In genomic region chr12:9361879-9362326, GRCh38 we compare ENCODE assay signal across 23 cellular contexts.
DNase-seq lines count a peak whose midpoint lies in the region; ATAC-seq, FAIRE-seq and TF ChIP-seq lines count a peak whose summit lies in the region.
"Had no signal": no experiment of that assay in that cellular context is flagged by ENCODE, and none has a peak within 500 bp of the region (broad histone marks: within the 10 kb centered on the region; RNA-seq: fewer than 3 reads in every experiment).

No MANE protein-coding gene starts in this region.

- TF ChIP-seq CTCF in GM12865 (IDR thresholded peaks at IDR 0.05; ENCODE audit: insufficient read depth, low read depth, low read length, missing control alignments) (no peak), H9 (conservative IDR thresholded peaks at IDR 0.05) (no peak), GM12878 (IDR thresholded peaks at IDR 0.05 in 2 of 3, conservative IDR thresholded peaks at IDR 0.05 in 1 of 3; ENCODE audit: control insufficient read depth in 2 of 3, extremely low read depth in 1 of 3, insufficient read depth in 1 of 3, low read depth in 3 of 3, low read length in 3 of 3) (no peak), sigmoid colon (IDR thresholded peaks at IDR 0.05) (no peak)

- WGBS in H9 (ENCODE audit: extremely low coverage, insufficient read length, low lambda C conversion rate) = no CpG with 5 or more reads among the region's 12 CpGs
- WGBS in GM12878 (ENCODE audit: insufficient coverage, insufficient replicate concordance, low lambda C conversion rate, missing lambda C conversion rate) = 0% methylated on average over 12 of the region's 12 CpGs
- WGBS in sigmoid colon, 2 donors = 78 to 81% methylated on average over 12 of the region's 12 CpGs

- BruUV-seq in GM12878 (replicated peaks; lab: Mats Ljungman, UMichigan) = no TSS peak

- no peak overlapping the region for H3K27ac ChIP-seq in CD4-positive, alpha-beta memory T cell (ENCODE audit: low read depth, low read length)
- H3K27ac ChIP-seq in H9 (ENCODE audit: insufficient read length, low read depth, low read length) (no peak overlapping the region), GM12878 (ENCODE audit: control insufficient read depth, insufficient read depth) (peak overlapping the region; percentile 88), sigmoid colon (no peak overlapping the region)
- H3K27ac ChIP-seq: left lung, RWPE1 had no signal

- no peak overlapping the region for H2BK20ac ChIP-seq in H9 (ENCODE audit: low read depth, low read length, poor library complexity, severe bottlenecking)

- RAD21 ChIA-PET in GM12878 (lab: Charles Lee; ENCODE audit: unreplicated experiment) = interaction anchor here (0.7 to 7.8 kb wide), 7 partner anchors 15 to 705 kb away, joined by 3 to 46 read pairs (median 4); partner anchors contain the start of gene CLEC2D

- ATAC-seq in GM12878 (peak; percentile 47), GM18511 (IDR thresholded peaks at IDR 0.05; ENCODE audit: unreplicated experiment) (no peak)
- ATAC-seq: activated naive CD8-positive, alpha-beta T cell treated with anti-CD3 and anti-CD28 coated beads, Interleukin-2, amount 50 U/mL, for 24 hours; foreskin keratinocyte; left lung; sciatic nerve; WTC11 had no signal

- no peaks in the 10 kb centered on the region for H3K79me1 ChIP-seq in H9 (ENCODE audit: insufficient read depth, low read depth, low read length, poor library complexity, severe bottlenecking)

- peaks cover 22 to 33% (median 28%) of the 10 kb centered on the region in 4 donors for H3K4me1 Mint-ChIP-seq in CD4-positive, alpha-beta memory T cell
- peaks cover 37 to 44% of the 10 kb centered on the region in 2 experiments for H3K4me1 Mint-ChIP-seq in H9

- H2BK120ac ChIP-seq in H9 (ENCODE audit: low read depth, low read length, poor library complexity, severe bottlenecking) = no peak overlapping the region

- no peak overlapping the region for H4K8ac ChIP-seq in H9 (replicated peaks; ENCODE audit: insufficient read length, low read depth, low read length)

- no peaks in the 10 kb centered on the region for H3K36me3 ChIP-seq in CD4-positive, alpha-beta memory T cell (ENCODE audit: insufficient read depth, low read length)
- H3K36me3 ChIP-seq in GM12878 (ENCODE audit: control insufficient read depth in 2 of 2, insufficient read depth in 2 of 2, low read length in 1 of 2) = no peaks in the 10 kb centered on the region
- H3K36me3 ChIP-seq in sigmoid colon = no peaks in the 10 kb centered on the region
- H3K36me3 ChIP-seq: left lung had no signal

- peak overlapping the region in 4 of 7 donors; percentile 24 to 80 (median 44) for H3K27ac Mint-ChIP-seq in CD4-positive, alpha-beta memory T cell
- peak overlapping the region in 2 of 3 experiments; percentile 6 to 45; a peak in 3 of 7 replicates for H3K27ac Mint-ChIP-seq in H9
- H3K27ac Mint-ChIP-seq: activated naive CD8-positive, alpha-beta T cell treated with anti-CD3 and anti-CD28 coated beads, Interleukin-2, amount 50 U/mL, for 24 hours; nephron progenitor cell; WTC11 had no signal

- H3T11ph ChIP-seq in H9 (ENCODE audit: low read length) = no peak overlapping the region

- TF ChIP-seq POLR2A in GM12878 (IDR thresholded peaks at IDR 0.05; ENCODE audit: low read depth, low read length) = no peak
- no peak for TF ChIP-seq POLR2A in sigmoid colon (IDR thresholded peaks at IDR 0.05)

- H3K4me3 ChIP-seq in CD4-positive, alpha-beta memory T cell (ENCODE audit: low read length in 2 of 2) = no peak overlapping the region
- H3K4me3 ChIP-seq in GM12865 (ENCODE audit: low read depth, low read length) (peak overlapping the region; percentile 12; the same call in 1 of the 2 replicates), GM12878 (no peak overlapping the region), sigmoid colon (no peak overlapping the region)
- H3K4me3 ChIP-seq: left lung had no signal

- H3K23me2 ChIP-seq in H9 (ENCODE audit: insufficient read length, low read depth, low read length, poor library complexity, severe bottlenecking) = no peaks in the 10 kb centered on the region

- H2AFZ ChIP-seq in H9 (ENCODE audit: low read length) (no peak overlapping the region), GM12878 (ENCODE audit: control insufficient read depth, low read depth, low read length) (peak overlapping the region; percentile 43)

- in situ Hi-C loops in GM12878 (cut with MboI) = loop anchor here (10.0 kb wide), 1 partner anchor 717 kb away; no protein-coding TSS in a partner anchor

- intact Hi-C loops in CD4-positive, alpha-beta memory T cell (cut with micrococcal nuclease) = no loop called here
- intact Hi-C loops in GM12878 (cut with micrococcal nuclease; ENCODE audit: unreplicated experiment) = loop anchor here (5.0 to 10.0 kb wide), 3 partner anchors 285 to 735 kb away; no protein-coding TSS in a partner anchor
- intact Hi-C loops in sigmoid colon (cut with DNase I) = no loop called here

- H3K14ac ChIP-seq in H9 (ENCODE audit: insufficient read depth, low read length) = no peak overlapping the region

- H2AK5ac ChIP-seq in H9 (ENCODE audit: insufficient read length, low read length) = no peak overlapping the region

- no peak overlapping the region for H4K5ac ChIP-seq in H9 (ENCODE audit: insufficient read length, low read depth, low read length)

- TF ChIP-seq EP300 in GM12878 (IDR thresholded peaks at IDR 0.05; ENCODE audit: borderline replicate concordance in 1 of 2, control insufficient read depth in 1 of 2, low read depth in 2 of 2, low read length in 2 of 2) (peak in 1 of 2 experiments; percentile 46; a peak in 1 of 4 replicates), sigmoid colon (IDR thresholded peaks at IDR 0.05) (no peak)

- no peak overlapping the region for H2BK15ac ChIP-seq in H9 (ENCODE audit: low read depth, low read length)

- peak overlapping the region in 4 of 8 donors; percentile 33 to 55 (median 36) for H3K4me3 Mint-ChIP-seq in CD4-positive, alpha-beta memory T cell
- no peak overlapping the region for H3K4me3 Mint-ChIP-seq in H9
- H3K4me3 Mint-ChIP-seq: activated naive CD8-positive, alpha-beta T cell treated with anti-CD3 and anti-CD28 coated beads, Interleukin-2, amount 50 U/mL, for 24 hours; CD4-positive, CD25-positive, alpha-beta regulatory T cell; nephron progenitor cell; WTC11 had no signal

- POLR2A ChIA-PET in CD4-positive, alpha-beta memory T cell (lab: Charles Lee; ENCODE audit: partially characterized antibody) = no interaction called here
- POLR2A ChIA-PET in GM12878 (lab: Charles Lee) = interaction anchor here (0.5 to 1.7 kb wide), 3 partner anchors 9 to 241 kb away, joined by 3 to 10 read pairs (median 8); no protein-coding TSS in a partner anchor

- no peak overlapping the region for H2BK5ac ChIP-seq in H9 (ENCODE audit: insufficient read length, low read length)

- no peak overlapping the region for H2BK12ac ChIP-seq in H9 (ENCODE audit: insufficient read length, low read depth, low read length)

- H3K4me1 ChIP-seq in CD4-positive, alpha-beta memory T cell (ENCODE audit: insufficient read depth, low read length) = peaks cover 19% of the 10 kb centered on the region
- H3K4me1 ChIP-seq in H9 (ENCODE audit: insufficient read depth, low read length) = peaks cover 12% of the 10 kb centered on the region; the same call in 1 of the 2 replicates
- H3K4me1 ChIP-seq in GM12878 (ENCODE audit: control insufficient read depth, insufficient read depth, low read length) = peaks cover 42% of the 10 kb centered on the region
- no peaks in the 10 kb centered on the region for H3K4me1 ChIP-seq in sigmoid colon

- TF ChIP-seq RAD21 in GM12878 (IDR thresholded peaks at IDR 0.05; ENCODE audit: insufficient read depth, low read depth, low read length) = peak; percentile 34

- H3K36me3 Mint-ChIP-seq in CD4-positive, alpha-beta memory T cell = no peaks in the 10 kb centered on the region
- peaks cover 0 to 2% (median 0%) of the 10 kb centered on the region in 3 experiments; a peak in 4 of 7 replicates for H3K36me3 Mint-ChIP-seq in H9 (ENCODE audit: insufficient read depth in 1 of 3, low read depth in 3 of 3)
- H3K36me3 Mint-ChIP-seq: WTC11 had no signal

- no peaks in the 10 kb centered on the region for H4K20me1 ChIP-seq in H9 (ENCODE audit: control insufficient read depth, insufficient read depth, insufficient read length)
- no peaks in the 10 kb centered on the region for H4K20me1 ChIP-seq in GM12878 (ENCODE audit: control insufficient read depth, insufficient read depth)

- H3K23ac ChIP-seq in H9 (ENCODE audit: insufficient read length, low read depth, low read length) = no peak overlapping the region

- no peak overlapping the region for H3K4ac ChIP-seq in H9 (ENCODE audit: low read depth, low read length)

- no peaks in the 10 kb centered on the region for H3K27me3 ChIP-seq in CD4-positive, alpha-beta memory T cell (ENCODE audit: insufficient read depth, low read length)
- H3K27me3 ChIP-seq in H9 (ENCODE audit: insufficient read depth, low read length) (no peaks in the 10 kb centered on the region), GM12878 (replicated peaks in 1 of 2; ENCODE audit: control insufficient read depth in 2 of 2, insufficient read depth in 2 of 2, low read length in 1 of 2) (no peaks in the 10 kb centered on the region), sigmoid colon (no peaks in the 10 kb centered on the region)
- H3K27me3 ChIP-seq: left lung had no signal

- DNase-seq in CD4-positive, alpha-beta memory T cell = no peak
- DNase-seq in GM12865 (ENCODE audit: low read depth) (peak; percentile 96), H9 (peak; percentile 24), GM12878 (ENCODE audit: low read depth, low spot score) (peak; percentile 95), sigmoid colon (no peak), NOMO-1 treated with dmso at 0.1 percent for 144 hours (lab: John Stamatoyannopoulos, UW; ENCODE audit: unreplicated experiment) (no peak)
- DNase-seq: activated effector memory CD4-positive, alpha-beta T cell treated with anti-CD3 and anti-CD28 coated beads, Interleukin-2, amount 50 U/mL, for 16 hours; activated naive CD8-positive, alpha-beta T cell treated with anti-CD3 and anti-CD28 coated beads, Interleukin-2, amount 50 U/mL, for 24 hours; CD4-positive, CD25-positive, alpha-beta regulatory T cell; DMS153; effector CD4-positive, alpha-beta T cell; foreskin keratinocyte; left lung; NCI-H187 treated with DMSO at 0.1 percent for 48 hours; NCI-H69; nephron progenitor cell; SK-N-SH; T1000 had no signal

- CTCF ChIA-PET in CD4-positive, alpha-beta memory T cell (lab: Charles Lee; ENCODE audit: partially characterized antibody) = interaction anchor here (1.1 kb wide), 1 partner anchor 10 kb away, joined by 4 read pairs; no protein-coding TSS in a partner anchor
- CTCF ChIA-PET in GM12878 (lab: Yijun Ruan, JAX) = interaction anchor here (0.8 to 12.3 kb wide), 4 partner anchors 20 to 107 kb away, joined by 3 to 80 read pairs (median 3); no protein-coding TSS in a partner anchor

- peaks cover 0 to 2% of the 10 kb centered on the region in 2 donors for H3K27me3 Mint-ChIP-seq in CD4-positive, alpha-beta memory T cell
- H3K27me3 Mint-ChIP-seq in H9 (ENCODE audit: low read depth) = no peaks in the 10 kb centered on the region; the same call in 1 of the 2 replicates
- H3K27me3 Mint-ChIP-seq: CD4-positive, CD25-positive, alpha-beta regulatory T cell had no signal

- SMC1A ChIA-PET in GM12878 (lab: Charles Lee; ENCODE audit: uncharacterized antibody, unreplicated experiment) = interaction anchor here (0.8 to 4.1 kb wide), 13 partner anchors 9 to 347 kb away, joined by 3 to 27 read pairs (median 3); no protein-coding TSS in a partner anchor

- H3K9ac ChIP-seq in H9 (ENCODE audit: extremely low read depth, insufficient read length, low read length) (no peak overlapping the region), GM12878 (ENCODE audit: control insufficient read depth, insufficient read depth, low read length) (peak overlapping the region; percentile 80)
- H3K9ac ChIP-seq: SK-N-SH had no signal

- H3K9me3 Mint-ChIP-seq in CD4-positive, alpha-beta memory T cell = no peaks in the 10 kb centered on the region
- H3K9me3 Mint-ChIP-seq in H9 = 0 out of 5 replicates have a peak, but pooled peaks cover 0 to 2% of the 10 kb centered on the region in 2 experiments

- no peak overlapping the region for H3K18ac ChIP-seq in H9 (ENCODE audit: insufficient read length, low read depth, low read length)

- H3K79me2 ChIP-seq in H9 (ENCODE audit: insufficient read depth, low read length) = no peaks in the 10 kb centered on the region
- H3K79me2 ChIP-seq in GM12878 (ENCODE audit: control insufficient read depth, insufficient read depth, low read length) = no peaks in the 10 kb centered on the region

- no peak overlapping the region for H3K56ac ChIP-seq in H9 (ENCODE audit: insufficient read length, low read depth, low read length)

- H4K91ac ChIP-seq in H9 (ENCODE audit: insufficient read length, low read depth, low read length) = no peak overlapping the region

- no peak for FAIRE-seq in GM12878 (lab: Jason Lieb, UNC)
- FAIRE-seq: urothelium cell line had no signal

- H3K9me3 ChIP-seq in CD4-positive, alpha-beta memory T cell (ENCODE audit: control insufficient read depth in 1 of 2, low read length in 2 of 2) = no peaks in the 10 kb centered on the region
- H3K9me3 ChIP-seq in H9 (ENCODE audit: control insufficient read depth, low read depth, low read length) (no peaks in the 10 kb centered on the region), GM12878 (replicated peaks; ENCODE audit: control insufficient read depth, insufficient read depth, low read length) (peaks cover 3% of the 10 kb centered on the region; the same call in 2 of the 3 replicates), sigmoid colon (no peaks in the 10 kb centered on the region)
- H3K9me3 ChIP-seq: left lung, SK-N-SH had no signal

- H3K4me2 ChIP-seq in H9 (ENCODE audit: insufficient read depth, insufficient read length, low read length) (no peak overlapping the region), GM12878 (ENCODE audit: control insufficient read depth, insufficient read depth) (peak overlapping the region; percentile 74)
- H3K4me2 ChIP-seq: SK-N-SH had no signal

Comparison
In these comparisons a context has a peak if more than half of its experiments do, and no peak if none do; other contexts are left out.
1. DNase-seq: peak in GM12865 (single experiment), H9 (single experiment) and GM12878 (single experiment); none in CD4-positive, alpha-beta memory T cell (0 of 5), sigmoid colon (single experiment) and NOMO-1 treated with dmso at 0.1 percent for 144 hours (single experiment).